Comparison of ENCODE assay signal across 17 cellular contexts in the genomic region with DNA sequence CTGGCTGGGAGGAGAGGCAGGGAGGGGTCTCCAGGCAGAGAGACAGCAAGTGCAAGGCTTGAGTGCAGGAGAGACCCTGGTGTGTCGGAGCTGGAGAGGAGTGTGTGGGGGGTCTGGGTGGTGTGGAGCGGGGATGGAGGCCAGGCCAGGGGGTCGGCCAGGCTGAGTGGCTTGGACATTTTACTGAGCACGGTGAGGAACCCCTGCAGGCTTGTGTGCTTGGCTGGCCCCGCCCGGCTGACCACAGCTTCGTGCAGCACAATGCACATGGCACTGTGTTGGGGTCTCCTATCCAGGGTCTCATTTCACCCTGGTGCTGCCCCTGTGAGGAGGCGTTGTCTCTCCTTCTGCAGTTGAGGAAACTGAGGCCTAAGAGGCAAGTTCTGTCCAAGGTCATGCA. TPM values are rescaled to one million over a fixed set of nuclear protein-coding genes. Genes with fewer than 3 reads are reported as not detected.
DNase-seq lines count a peak whose midpoint lies in the region; ATAC-seq, FAIRE-seq and TF ChIP-seq lines count a peak whose summit lies in the region.
"Had no signal": no experiment of that assay in that cellular context is flagged by ENCODE, and none has a peak within 500 bp of the region (broad histone marks: within the 10 kb centered on the region; RNA-seq: fewer than 3 reads in every experiment).

No MANE protein-coding gene starts in this region.

- FAIRE-seq in K562 (lab: Jason Lieb, UNC), result no peak
- FAIRE-seq: keratinocyte had no signal

- H3K4me2 ChIP-seq in GM23248 (ENCODE audit: unreplicated experiment) (peak overlapping the region; percentile 4), K562 (ENCODE audit: insufficient read depth, low read length) (peak overlapping the region; percentile 35; the same call in 1 of the 2 replicates)

- H3K27me3 ChIP-seq in GM23248 (replicated peaks; ENCODE audit: insufficient read depth) (no peaks in the 10 kb centered on the region), K562 (ENCODE audit: control insufficient read depth in 2 of 2, insufficient read depth in 2 of 2, low read length in 2 of 2) (no peaks in the 10 kb centered on the region)
- H3K27me3 ChIP-seq: heart left ventricle had no signal

- H3K27me3 Mint-ChIP-seq in neural crest cell (ENCODE audit: low read depth), result no peaks in the 10 kb centered on the region
- H3K27me3 Mint-ChIP-seq: stimulated activated naive CD8-positive, alpha-beta T cell treated with anti-CD3 and anti-CD28 coated beads, Interleukin-15, Interleukin-2, amounts not matched to agents 100 ng/mL and 50 ng/mL, for 24 hours had no signal

- BruUV-seq in K562 (replicated peaks; lab: Mats Ljungman, UMichigan), result no TSS peak

- peaks cover 3% of the 10 kb centered on the region for H3K9me1 ChIP-seq in K562 (ENCODE audit: control insufficient read depth, insufficient read depth, low read length)

- no peak overlapping the region for H3K4me3 Mint-ChIP-seq in neural crest cell
- H3K4me3 Mint-ChIP-seq: stimulated activated naive CD8-positive, alpha-beta T cell treated with anti-CD3 and anti-CD28 coated beads, Interleukin-15, Interleukin-2, amounts not matched to agents 100 ng/mL and 50 ng/mL, for 24 hours had no signal

- in situ Hi-C loops in ACHN (cut with HindIII; ENCODE audit: low pct_ligation_motif_present, low pct_unique_long_range_greater_than_20kb, low sequenced_read_pairs) (no loop called here), GM23248 (cut with MboI) (loop anchor here (10.0 kb wide), 1 partner anchor 335 kb away; no protein-coding TSS in a partner anchor), K562 (cut with MboI) (no loop called here)

- H2AFZ ChIP-seq in GM23248 (no peak overlapping the region), K562 (ENCODE audit: low read depth, low read length) (no peak overlapping the region)

- H3F3A ChIP-seq in GM23248 (ENCODE audit: insufficient read depth), result peaks cover 52% of the 10 kb centered on the region

- no peaks in the 10 kb centered on the region for H3K36me3 ChIP-seq in GM23248 (ENCODE audit: low read depth)
- H3K36me3 ChIP-seq in K562 (ENCODE audit: control insufficient read depth, insufficient read depth, low read length), result peaks cover 15% of the 10 kb centered on the region
- H3K36me3 ChIP-seq: heart left ventricle had no signal

- H3K9ac ChIP-seq in GM23248, result peak overlapping the region; percentile 75
- H3K9ac ChIP-seq in K562 (ENCODE audit: insufficient read depth in 1 of 2, low read depth in 2 of 2, low read length in 2 of 2), result peak overlapping the region; percentile 36 to 88; a peak in 3 of 4 replicates

- H3K27ac Mint-ChIP-seq in neural crest cell (ENCODE audit: unreplicated experiment), result peak overlapping the region; percentile 75
- H3K27ac Mint-ChIP-seq: stimulated activated naive CD8-positive, alpha-beta T cell treated with anti-CD3 and anti-CD28 coated beads, Interleukin-15, Interleukin-2, amounts not matched to agents 100 ng/mL and 50 ng/mL, for 24 hours had no signal

- no peaks in the 10 kb centered on the region for H3K9me3 ChIP-seq in GM23248 (ENCODE audit: low read depth)
- no peaks in the 10 kb centered on the region for H3K9me3 ChIP-seq in K562 (replicated peaks; ENCODE audit: control insufficient read depth, insufficient read depth, low read depth, low read length)
- H3K9me3 ChIP-seq: mucosa of descending colon had no signal

- TF ChIP-seq EP300 in K562 (IDR thresholded peaks at IDR 0.05; ENCODE audit: low read length), result no peak

- DNase-seq in ACHN (peak; percentile 10), GM23248 (no peak), K562 (ENCODE audit: extremely low read depth in 1 of 4, low spot score in 3 of 4) (no peak), neural crest cell (ENCODE audit: low read depth, low spot score) (no peak), COR-L47 (lab: John Stamatoyannopoulos, UW) (no peak), AML-193 (lab: John Stamatoyannopoulos, UW) (no peak), DMS114 treated with DMSO at 0.1 percent for 48 hours (lab: John Stamatoyannopoulos, UW; ENCODE audit: unreplicated experiment) (no peak)
- DNase-seq: activated CD8-positive, alpha-beta memory T cell treated with anti-CD3 and anti-CD28 coated beads for 24 hours; anterior cingulate cortex; heart left ventricle; NCI-H1694; NCI-H446 treated with DMSO at 0.1 percent for 48 hours had no signal

- intact Hi-C loops in K562 (cut with micrococcal nuclease), result loop anchor here (5.0 to 10.0 kb wide), 4 partner anchors 65 to 165 kb away; no protein-coding TSS in a partner anchor

- peaks cover 61% of the 10 kb centered on the region for H3K4me1 ChIP-seq in GM23248 (ENCODE audit: insufficient read depth)
- peaks cover 69 to 79% of the 10 kb centered on the region in 2 experiments for H3K4me1 ChIP-seq in K562 (replicated peaks in 1 of 2; ENCODE audit: control insufficient read depth in 2 of 2, insufficient read depth in 2 of 2, low read length in 2 of 2)

- no peaks in the 10 kb centered on the region for H3K9me2 ChIP-seq in GM23248 (ENCODE audit: insufficient read depth)

- TF ChIP-seq RAD21 in K562 (CRISPR knock-in tag; conservative IDR thresholded peaks at IDR 0.05 in 1 of 2, IDR thresholded peaks at IDR 0.05 in 1 of 2), result no peak

- no peak for ATAC-seq in K562
- ATAC-seq: heart left ventricle, mucosa of descending colon had no signal

- H4K20me1 ChIP-seq in GM23248 (ENCODE audit: insufficient read depth) (no peaks in the 10 kb centered on the region), K562 (replicated peaks; ENCODE audit: control insufficient read depth, insufficient read depth, low read length) (no peaks in the 10 kb centered on the region)

- H3K27ac ChIP-seq in GM23248 (peak overlapping the region; percentile 96), K562 (ENCODE audit: extremely low read depth, low read depth, low read length) (peak overlapping the region; percentile 69)

- CTCF ChIA-PET in K562 (lab: Yijun Ruan, JAX; ENCODE audit: low intra/inter-chr PET ratio), result no interaction called here

- H3K36me3 Mint-ChIP-seq in neural crest cell (ENCODE audit: low read depth), result no peaks in the 10 kb centered on the region

- TF ChIP-seq POLR2A in K562 (conservative IDR thresholded peaks at IDR 0.05), result no peak

- H3K4me1 Mint-ChIP-seq in neural crest cell, result peaks cover 31% of the 10 kb centered on the region

- peaks cover 5% of the 10 kb centered on the region for H3K9me3 Mint-ChIP-seq in neural crest cell
- H3K9me3 Mint-ChIP-seq: stimulated activated naive CD8-positive, alpha-beta T cell treated with anti-CD3 and anti-CD28 coated beads, Interleukin-15, Interleukin-2, amounts not matched to agents 100 ng/mL and 50 ng/mL, for 24 hours had no signal

- TF ChIP-seq CTCF in K562 (IDR thresholded peaks at IDR 0.05 in 2 of 3, conservative IDR thresholded peaks at IDR 0.05 in 1 of 3; ENCODE audit: insufficient read depth in 2 of 3, low read depth in 1 of 3, low read length in 3 of 3), result no peak
- TF ChIP-seq CTCF in neural crest cell (conservative IDR thresholded peaks at IDR 0.05), result no peak

- POLR2A ChIA-PET in K562 (lab: Yijun Ruan, JAX), result interaction anchor here (0.6 to 1.5 kb wide), 4 partner anchors 10 to 248 kb away, joined by 3 to 5 read pairs (median 3); no protein-coding TSS in a partner anchor

- H3K79me2 ChIP-seq in GM23248 (ENCODE audit: insufficient read depth) (peaks cover 5% of the 10 kb centered on the region; the same call in 1 of the 2 replicates), K562 (ENCODE audit: control insufficient read depth, insufficient read depth, low read length) (peaks cover 94% of the 10 kb centered on the region)

- WGBS in GM23248 (ENCODE audit: low coverage in 1 of 2, low lambda C conversion rate in 2 of 2, missing lambda C conversion rate in 2 of 2), 2 experiments, result 82 to 88% methylated on average over 5 to 8 of the region's 8 CpGs
- 65% methylated on average over 8 of the region's 8 CpGs for WGBS in K562 (ENCODE audit: insufficient coverage, low coverage, missing lambda C conversion rate)

- H3K4me3 ChIP-seq in GM23248, result no peak overlapping the region
- H3K4me3 ChIP-seq in K562, result no peak overlapping the region
- H3K4me3 ChIP-seq: coronary artery, heart left ventricle, mucosa of descending colon had no signal

TF ChIP-seq in K562, 482 proteins besides CTCF, POLR2A, EP300 and RAD21 (continues in another document):
- TF ChIP-seq L3MBTL2 (IDR thresholded peaks at IDR 0.05) (peak; percentile 43), DMBX1 (CRISPR knock-in tag; IDR thresholded peaks at IDR 0.05; ENCODE audit: borderline replicate concordance) (0 out of 2 replicates have a peak, but pooled peaks have one; percentile 21)
- TF ChIP-seq, protein P1, sequence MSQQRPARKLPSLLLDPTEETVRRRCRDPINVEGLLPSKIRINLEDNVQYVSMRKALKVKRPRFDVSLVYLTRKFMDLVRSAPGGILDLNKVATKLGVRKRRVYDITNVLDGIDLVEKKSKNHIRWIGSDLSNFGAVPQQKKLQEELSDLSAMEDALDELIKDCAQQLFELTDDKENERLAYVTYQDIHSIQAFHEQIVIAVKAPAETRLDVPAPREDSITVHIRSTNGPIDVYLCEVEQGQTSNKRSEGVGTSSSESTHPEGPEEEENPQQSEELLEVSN (IDR thresholded peaks at IDR 0.05; ENCODE audit: borderline replicate concordance in 1 of 2, extremely low read depth in 1 of 2, insufficient read depth in 1 of 2, insufficient read length in 1 of 2, low read depth in 1 of 2, low read length in 1 of 2, poor library complexity in 1 of 2, severe bottlenecking in 1 of 2), result peak in 1 of 2 experiments; percentile 18

RNA-seq across cellular contexts. Expression of gene MYEOV, which starts 5.6 kb away (rescaled TPM):
- 0.63 and 0.86 TPM in 2 replicates for total RNA-seq in GM23248 (2014; rRNA removed; shearing (Covaris generic))
- polyA plus RNA-seq in GM23248 (2016; fragmentation: Nextera tagmentation; extraction: Ambion mirVana) (7.2 and 8.7 TPM in 2 replicates), K562 (2011; rRNA removed) (133 TPM in 2 replicates), K562 (2014; fragmentation: Illumina TruSeq; extraction: Trizol) (68.2 and 86.9 TPM in 2 replicates), K562 (2014; fragmentation: Nextera tagmentation; extraction: Ambion mirVana) (10 to 100 TPM; 10.2 to 11.5 TPM), K562 (2014; rRNA removed) (80.9 and 87.6 TPM in 2 replicates)
- total RNA-seq in K562 (2011; cell fraction: chromatin; rRNA removed; ENCODE audit: low replicate concordance), result 153 and 334 TPM in 2 replicates
- total RNA-seq in K562 (2011; cell fraction: nucleolus; rRNA removed), result 281 and 292 TPM in 2 replicates
- 180 and 211 TPM in 2 replicates for total RNA-seq in K562 (2011; cell fraction: nucleoplasm; rRNA removed)
- total RNA-seq in K562 (2014; rRNA removed) (29.5 and 33.6 TPM in 2 replicates), K562 (2014; rRNA removed; fragmentation: Illumina TruSeq; extraction: Trizol) (29.7 and 32.2 TPM in 2 replicates), K562 (2015; rRNA removed; fragmentation: Illumina TruSeq; extraction: Trizol) (26.1 and 28.1 TPM in 2 replicates), K562 (2021) (77.7 and 92.3 TPM in 2 replicates), neural crest cell (0.16 and 0.35 TPM in 2 replicates)
- 96.6 and 154 TPM in 2 replicates for polyA plus RNA-seq in K562 (2011; cell fraction: cytosol; rRNA removed)
- 301 and 457 TPM in 2 replicates for polyA plus RNA-seq in K562 (2011; cell fraction: nucleus; rRNA removed)
- polyA plus RNA-seq in K562 (2012), result 69.0 and 89.1 TPM in 2 replicates
- 48.1 and 73.1 TPM in 2 replicates for polyA minus RNA-seq in K562 (2011; rRNA and poly(A)+ RNA removed)
- polyA minus RNA-seq in K562 (2011; cell fraction: cytosol; rRNA and poly(A)+ RNA removed), result 38.3 and 45.9 TPM in 2 replicates
- 87.9 and 158 TPM in 2 replicates for polyA minus RNA-seq in K562 (2011; cell fraction: nucleus; rRNA and poly(A)+ RNA removed)
- polyA plus RNA-seq: CD14-positive monocyte had no signal

Comparison
In these comparisons a context has a peak if more than half of its experiments do, and no peak if none do; other contexts are left out.
1. RNA of gene MYEOV, which starts 5.6 kb away (total RNA-seq): 26.1 to 334 TPM in K562; 0.63 to 0.86 TPM in GM23248 and 0.16 to 0.35 TPM in neural crest cell; every median in the first group is over 10 times any median in the second.